ENCODE assay signal across 10 cellular contexts in genomic region chr2:240921319-240922233, GRCh38. TPM values are rescaled to one million over a fixed set of nuclear protein-coding genes. Genes with fewer than 3 reads are reported as not detected.
DNase-seq lines count a peak whose midpoint lies in the region; ATAC-seq and TF ChIP-seq lines count a peak whose summit lies in the region.
"Had no signal": no experiment of that assay in that cellular context is flagged by ENCODE, and none has a peak within 500 bp of the region (broad histone marks: within the 10 kb centered on the region; RNA-seq: fewer than 3 reads in every experiment).

No MANE protein-coding gene starts in this region.

- H3K9me3 Mint-ChIP-seq in natural killer cell treated with Interleukin-12 subunit alpha and Interleukin-12 subunit beta and Interleukin-15 and Interleukin-18, amount 100 ng/mL, for 72 hours, result no peaks in the 10 kb centered on the region
- H3K9me3 Mint-ChIP-seq: central memory CD8-positive, alpha-beta T cell had no signal

- TF ChIP-seq CTCF in AG09319 (IDR thresholded peaks at IDR 0.05; ENCODE audit: low read depth, low read length) (no peak), dorsolateral prefrontal cortex (IDR thresholded peaks at IDR 0.05 in 54 of 56, conservative IDR thresholded peaks at IDR 0.05 in 2 of 56; ENCODE audit: low read depth in 1 of 56, partially characterized antibody in 56 of 56) (no peak)

- no peak overlapping the region for H3K4me3 Mint-ChIP-seq in natural killer cell treated with Interleukin-12 subunit alpha and Interleukin-12 subunit beta and Interleukin-15 and Interleukin-18, amount 100 ng/mL, for 72 hours
- H3K4me3 Mint-ChIP-seq: central memory CD8-positive, alpha-beta T cell had no signal

- peak; percentile 94 for DNase-seq in AG09319 (ENCODE audit: extremely low read depth, low read depth)
- DNase-seq in NCI-H226, result peak; percentile 97
- DNase-seq in dorsolateral prefrontal cortex, result peak; percentile 15 to 83 (median 52)
- peak; percentile 48 for DNase-seq in natural killer cell treated with Interleukin-12 subunit alpha and Interleukin-12 subunit beta and Interleukin-15 and Interleukin-18, amount 100 ng/mL, for 72 hours (ENCODE audit: low spot score)
- DNase-seq: MV-4-11 had no signal

- H3K4me1 Mint-ChIP-seq in natural killer cell treated with Interleukin-12 subunit alpha and Interleukin-12 subunit beta and Interleukin-15 and Interleukin-18, amount 100 ng/mL, for 72 hours (ENCODE audit: low read depth in 2 of 2), result no peaks in the 10 kb centered on the region
- H3K4me1 Mint-ChIP-seq: central memory CD8-positive, alpha-beta T cell had no signal

- H3K4me3 ChIP-seq in dorsolateral prefrontal cortex, result no peak overlapping the region

- H3K27ac Mint-ChIP-seq in natural killer cell treated with Interleukin-12 subunit alpha and Interleukin-12 subunit beta and Interleukin-15 and Interleukin-18, amount 100 ng/mL, for 72 hours, result no peak overlapping the region

- H3K27ac ChIP-seq in dorsolateral prefrontal cortex, result peak overlapping the region in 3 of 59 donors; percentile 21 to 41 (median 36)

- no peaks in the 10 kb centered on the region for H3K36me3 Mint-ChIP-seq in natural killer cell treated with Interleukin-12 subunit alpha and Interleukin-12 subunit beta and Interleukin-15 and Interleukin-18, amount 100 ng/mL, for 72 hours

- peaks cover 0 to 5% (median 0%) of the 10 kb centered on the region in 45 donors for H3K27me3 ChIP-seq in dorsolateral prefrontal cortex

- H3K27me3 Mint-ChIP-seq in natural killer cell treated with Interleukin-12 subunit alpha and Interleukin-12 subunit beta and Interleukin-15 and Interleukin-18, amount 100 ng/mL, for 72 hours, result no peaks in the 10 kb centered on the region
- H3K27me3 Mint-ChIP-seq: central memory CD8-positive, alpha-beta T cell had no signal

- no peak for ATAC-seq in natural killer cell treated with Interleukin-12 subunit alpha and Interleukin-12 subunit beta and Interleukin-15 and Interleukin-18, amount 100 ng/mL, for 72 hours
- ATAC-seq in GM21360 (IDR thresholded peaks at IDR 0.05; ENCODE audit: unreplicated experiment) (no peak), HG03039 (IDR thresholded peaks at IDR 0.05; ENCODE audit: unreplicated experiment) (no peak), HG02588 (IDR thresholded peaks at IDR 0.05; ENCODE audit: unreplicated experiment) (no peak), HG03565 (IDR thresholded peaks at IDR 0.05; ENCODE audit: unreplicated experiment) (no peak)

- intact Hi-C loops in dorsolateral prefrontal cortex (cut with DNase I), result no loop called here

RNA-seq across cellular contexts. Expression of gene CROCC2, which starts 15.4 kb away (rescaled TPM):
- total RNA-seq in dorsolateral prefrontal cortex, result under 1 TPM in 6 of 120 experiments, not detected in 114; 0.08 to 0.22 (median 0.11) TPM
- total RNA-seq in natural killer cell treated with Interleukin-12 subunit alpha and Interleukin-12 subunit beta and Interleukin-15 and Interleukin-18, amount 100 ng/mL, for 72 hours, result not detected

RNA-seq across cellular contexts. Expression of gene MAB21L4, which starts 25.6 kb away (rescaled TPM):
- under 1 TPM in 6 of 120 experiments, not detected in 114; 0.26 to 0.76 (median 0.30) TPM for total RNA-seq in dorsolateral prefrontal cortex
- not detected for total RNA-seq in natural killer cell treated with Interleukin-12 subunit alpha and Interleukin-12 subunit beta and Interleukin-15 and Interleukin-18, amount 100 ng/mL, for 72 hours

RNA-seq across cellular contexts. Expression of gene AGXT, which starts 53.0 kb away (rescaled TPM):
- total RNA-seq in dorsolateral prefrontal cortex, result under 1 TPM in 1 of 120 experiments, not detected in 119; 0.36 TPM
- total RNA-seq in natural killer cell treated with Interleukin-12 subunit alpha and Interleukin-12 subunit beta and Interleukin-15 and Interleukin-18, amount 100 ng/mL, for 72 hours, result not detected
